ENCODE assay signal across 10 cellular contexts in genomic region chr5:2739360-2740050, GRCh38. TPM values are rescaled to one million over a fixed set of nuclear protein-coding genes. Genes with fewer than 3 reads are reported as not detected.
A peak's percentile ranks its signal among the peaks of the same experiment; 100 is the strongest.
DNase-seq lines count a peak whose midpoint lies in the region; ATAC-seq and TF ChIP-seq lines count a peak whose summit lies in the region.
"Had no signal": no experiment of that assay in that cellular context is flagged by ENCODE, and none has a peak within 500 bp of the region (broad histone marks: within the 10 kb centered on the region; RNA-seq: fewer than 3 reads in every experiment).

No MANE protein-coding gene starts in this region.

- H3K4me1 Mint-ChIP-seq in activated T-helper 17 cell treated with anti-CD3 and anti-CD28 coated beads, Interleukin-2, amount 50 U/mL, for 72 hours: no peaks in the 10 kb centered on the region

- H3K4me1 ChIP-seq in ectodermal cell (ENCODE audit: control insufficient read depth, insufficient read depth, low read length) (peaks cover 24% of the 10 kb centered on the region), right lobe of liver (peaks cover 0 to 10% (median 0%) of the 10 kb centered on the region in 4 donors), thymus (ENCODE audit: control insufficient read depth, insufficient read depth, low read length) (no peaks in the 10 kb centered on the region), MM.1S (ENCODE audit: low read length) (no peaks in the 10 kb centered on the region)

- no peaks in the 10 kb centered on the region for H3K9me2 ChIP-seq in MM.1S (replicated peaks; ENCODE audit: insufficient read depth, low read length)

- no peaks in the 10 kb centered on the region for H3K36me3 Mint-ChIP-seq in activated T-helper 17 cell treated with anti-CD3 and anti-CD28 coated beads, Interleukin-2, amount 50 U/mL, for 72 hours (ENCODE audit: low read depth)
- H3K36me3 Mint-ChIP-seq: activated CD4-positive, alpha-beta memory T cell treated with anti-CD3 and anti-CD28 coated beads for 36 hours had no signal

- peak overlapping the region; percentile 27 for H3K4me3 ChIP-seq in ectodermal cell (ENCODE audit: insufficient read depth, low read depth, low read length)
- peak overlapping the region; percentile 31 to 49 (median 43) for H3K4me3 ChIP-seq in right lobe of liver
- H3K4me3 ChIP-seq in thymus (ENCODE audit: low read length): peak overlapping the region; percentile 33
- H3K4me3 ChIP-seq in MM.1S (ENCODE audit: low read length): no peak overlapping the region; the same call in 1 of the 2 replicates

- no peak overlapping the region for H3K27ac ChIP-seq in ectodermal cell (ENCODE audit: insufficient read depth, low read depth, low read length, poor library complexity, severe bottlenecking)
- no peak overlapping the region for H3K27ac ChIP-seq in right lobe of liver
- no peak overlapping the region for H3K27ac ChIP-seq in thymus (ENCODE audit: low read depth)
- H3K27ac ChIP-seq in MM.1S (ENCODE audit: low read length): no peak overlapping the region

- H3F3A ChIP-seq in MM.1S (ENCODE audit: insufficient read depth, low read length): no peaks in the 10 kb centered on the region

- peak; percentile 23 to 55 (median 38) for ATAC-seq in right lobe of liver
- ATAC-seq in activated T-helper 17 cell treated with anti-CD3 and anti-CD28 coated beads, Interleukin-2, amount 50 U/mL, for 72 hours (replicated peaks): no peak

- intact Hi-C loops in right lobe of liver (cut with DNase I): no loop called here

- TF ChIP-seq CTCF in right lobe of liver (IDR thresholded peaks at IDR 0.05): no peak
- TF ChIP-seq CTCF in MM.1S (IDR thresholded peaks at IDR 0.05; ENCODE audit: low read length): no peak

- TF ChIP-seq POLR2A in right lobe of liver (IDR thresholded peaks at IDR 0.05): no peak

- H3K79me2 ChIP-seq in MM.1S (ENCODE audit: low read length): no peaks in the 10 kb centered on the region

- H3K27ac Mint-ChIP-seq in activated T-helper 17 cell treated with anti-CD3 and anti-CD28 coated beads, Interleukin-2, amount 50 U/mL, for 72 hours: no peak overlapping the region
- H3K27ac Mint-ChIP-seq: activated CD4-positive, alpha-beta memory T cell treated with anti-CD3 and anti-CD28 coated beads for 36 hours had no signal

- H3K9me3 Mint-ChIP-seq in activated T-helper 17 cell treated with anti-CD3 and anti-CD28 coated beads, Interleukin-2, amount 50 U/mL, for 72 hours: no peaks in the 10 kb centered on the region
- H3K9me3 Mint-ChIP-seq: activated CD4-positive, alpha-beta memory T cell treated with anti-CD3 and anti-CD28 coated beads for 36 hours had no signal

- H3K27me3 ChIP-seq in ectodermal cell (ENCODE audit: control insufficient read depth, insufficient read depth, low read length, poor library complexity, severe bottlenecking) (peaks cover 46% of the 10 kb centered on the region), right lobe of liver (peaks cover 0 to 58% of the 10 kb centered on the region in 2 donors), thymus (ENCODE audit: control insufficient read depth, insufficient read depth) (peaks cover 67% of the 10 kb centered on the region), MM.1S (replicated peaks; ENCODE audit: insufficient read depth, low read length) (no peaks in the 10 kb centered on the region)

- H3K36me3 ChIP-seq in ectodermal cell (ENCODE audit: control insufficient read depth, insufficient read depth, low read length): no peaks in the 10 kb centered on the region
- H3K36me3 ChIP-seq in right lobe of liver: no peaks in the 10 kb centered on the region
- no peaks in the 10 kb centered on the region for H3K36me3 ChIP-seq in thymus (ENCODE audit: control insufficient read depth, insufficient read depth)
- H3K36me3 ChIP-seq in MM.1S (replicated peaks; ENCODE audit: insufficient read depth, low read length): no peaks in the 10 kb centered on the region

- H3K9me3 ChIP-seq in ectodermal cell (ENCODE audit: control insufficient read depth, low read length) (no peaks in the 10 kb centered on the region), right lobe of liver (no peaks in the 10 kb centered on the region), thymus (ENCODE audit: control insufficient read depth) (no peaks in the 10 kb centered on the region), MM.1S (replicated peaks; ENCODE audit: insufficient read depth, low read length) (no peaks in the 10 kb centered on the region)

- H2AFZ ChIP-seq in MM.1S (ENCODE audit: low read length): no peak overlapping the region; the same call in 1 of the 2 replicates

- H3K4me3 Mint-ChIP-seq in activated T-helper 17 cell treated with anti-CD3 and anti-CD28 coated beads, Interleukin-2, amount 50 U/mL, for 72 hours: no peak overlapping the region
- H3K4me3 Mint-ChIP-seq: activated CD4-positive, alpha-beta memory T cell treated with anti-CD3 and anti-CD28 coated beads for 36 hours had no signal

- H4K20me1 ChIP-seq in MM.1S (ENCODE audit: insufficient read depth, low read length): no peaks in the 10 kb centered on the region

- no peak overlapping the region for H3K9ac ChIP-seq in MM.1S (ENCODE audit: low read length)

- no peak overlapping the region; the same call in 1 of the 2 replicates for H3K4me2 ChIP-seq in MM.1S (ENCODE audit: low read depth, low read length)

- WGBS in ectodermal cell, 2 experiments: 1 to 2% methylated on average over 68 of the region's 68 CpGs
- WGBS in right lobe of liver (ENCODE audit: insufficient coverage, low coverage, low lambda C conversion rate, missing lambda C conversion rate): 5% methylated on average over 15 of the region's 68 CpGs
- WGBS in thymus: 3% methylated on average over 68 of the region's 68 CpGs

- H3K27me3 Mint-ChIP-seq in activated T-helper 17 cell treated with anti-CD3 and anti-CD28 coated beads, Interleukin-2, amount 50 U/mL, for 72 hours: peaks cover 39% of the 10 kb centered on the region

- DNase-seq in NCI-H1092 (lab: John Stamatoyannopoulos, UW) (peak; percentile 36), right lobe of liver (no peak), RKO (ENCODE audit: low spot score) (no peak), DMS53 treated with DMSO at 0.1 percent for 48 hours (lab: John Stamatoyannopoulos, UW; ENCODE audit: unreplicated experiment) (no peak), MM.1S (no peak)
- DNase-seq: activated CD4-positive, alpha-beta memory T cell treated with anti-CD3 and anti-CD28 coated beads for 36 hours; stimulated activated CD4-positive, alpha-beta T cell treated with anti-CD3 and anti-CD28 coated beads, Interleukin-4, amount 100 ng/mL, for 4 hours had no signal

RNA-seq across cellular contexts. Expression of gene IRX2, which starts 12.0 kb away (rescaled TPM):
- 83.1 TPM for polyA plus RNA-seq in ectodermal cell (2013, experiment 1 of 4)
- 78.2 TPM for polyA plus RNA-seq in ectodermal cell (2013, experiment 2 of 4)
- 82.0 TPM for polyA plus RNA-seq in ectodermal cell (2013, experiment 3 of 4)
- 85.9 TPM for polyA plus RNA-seq in ectodermal cell (2013, experiment 4 of 4)
- not detected for total RNA-seq in right lobe of liver
- polyA plus RNA-seq in thymus: 1.5 TPM
- not detected for total RNA-seq in activated T-helper 17 cell treated with anti-CD3 and anti-CD28 coated beads, Interleukin-2, amount 50 U/mL, for 72 hours
- total RNA-seq: activated CD4-positive, alpha-beta memory T cell treated with anti-CD3 and anti-CD28 coated beads for 36 hours had no signal
